ENCODE assay signal across 15 cellular contexts in the genomic region with DNA sequence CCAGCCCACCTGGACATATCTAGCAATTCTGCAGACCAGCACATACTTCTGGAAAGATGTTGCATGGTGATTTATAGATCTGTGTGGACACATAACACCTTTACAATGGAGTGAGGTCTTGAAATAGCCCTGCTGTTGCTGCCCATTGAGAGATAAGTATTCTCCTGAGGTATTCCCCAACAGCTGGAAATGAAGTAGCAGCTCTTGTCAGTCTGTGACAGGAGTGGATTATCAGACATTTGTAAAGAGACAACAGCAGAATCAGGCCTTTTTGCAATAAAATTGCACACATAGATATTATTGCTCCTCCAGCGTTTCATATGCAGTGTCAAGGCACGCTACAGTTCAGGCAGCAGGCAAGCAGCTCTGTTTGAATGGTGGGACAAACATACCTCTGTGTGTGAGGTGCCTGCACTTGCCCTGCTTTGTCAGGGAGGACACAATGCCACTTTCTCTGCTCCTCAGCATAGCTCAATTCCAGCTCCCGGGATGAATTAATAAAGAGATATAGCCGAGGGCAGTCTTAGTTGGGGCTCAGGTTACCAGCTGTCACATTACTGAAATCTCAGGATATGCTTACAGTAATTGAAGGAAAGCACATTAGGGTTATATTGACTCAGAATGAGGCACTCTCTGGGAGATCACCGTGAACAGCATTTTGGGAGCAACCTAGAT. TPM values are rescaled to one million over a fixed set of nuclear protein-coding genes. Genes with fewer than 3 reads are reported as not detected.
DNase-seq lines count a peak whose midpoint lies in the region; ATAC-seq and TF ChIP-seq lines count a peak whose summit lies in the region.
"Had no signal": no experiment of that assay in that cellular context is flagged by ENCODE, and none has a peak within 500 bp of the region (broad histone marks: within the 10 kb centered on the region; RNA-seq: fewer than 3 reads in every experiment).

No MANE protein-coding gene starts in this region.

- peaks cover 5% of the 10 kb centered on the region; the same call in 1 of the 3 replicates for H3K36me3 Mint-ChIP-seq in GM23338 (ENCODE audit: low read depth)
- H3K36me3 Mint-ChIP-seq in glutamatergic neuron (ENCODE audit: unreplicated experiment), result no peaks in the 10 kb centered on the region

- H3K4me1 ChIP-seq in GM23338 (ENCODE audit: insufficient read depth) (peaks cover 35% of the 10 kb centered on the region), RWPE2 (ENCODE audit: insufficient read depth, poor library complexity, severe bottlenecking) (no peaks in the 10 kb centered on the region), heart right ventricle (peaks cover 0 to 9% (median 0%) of the 10 kb centered on the region in 9 donors)

- H3K27ac ChIP-seq in GM23338 (ENCODE audit: low read depth), result peak overlapping the region; percentile 68; the same call in 1 of the 2 replicates
- H3K27ac ChIP-seq in RWPE2 (ENCODE audit: poor library complexity, severe bottlenecking), result no peak overlapping the region
- no peak overlapping the region for H3K27ac ChIP-seq in heart right ventricle
- H3K27ac ChIP-seq: sigmoid colon had no signal

- H3K36me3 ChIP-seq in GM23338 (ENCODE audit: insufficient read depth) (no peaks in the 10 kb centered on the region), RWPE2 (ENCODE audit: low read depth) (no peaks in the 10 kb centered on the region), heart right ventricle (no peaks in the 10 kb centered on the region)
- H3K36me3 ChIP-seq: sigmoid colon had no signal

- DNase-seq in GM23338 (ENCODE audit: low spot score) (no peak), NCI-H146 (lab: John Stamatoyannopoulos, UW) (peak; percentile 70), RWPE2 (ENCODE audit: low spot score) (no peak), glutamatergic neuron (no peak), AG08395 (ENCODE audit: low spot score) (no peak), heart right ventricle (no peak)
- DNase-seq in activated CD4-positive, alpha-beta T cell treated with anti-CD3 and anti-CD28 coated beads, Interleukin-2, amount 50 U/mL, for 1 hour, result no peak
- DNase-seq: activated naive CD4-positive, alpha-beta T cell; DMS79; nucleus accumbens; RPMI8226; sigmoid colon; stimulated activated CD4-positive, alpha-beta T cell treated with anti-CD3 and anti-CD28 coated beads, Interleukin-2, amount 100 ng/mL, for 48 hours; stimulated activated CD8-positive, alpha-beta memory T cell treated with anti-CD3 and anti-CD28 coated beads, Interleukin-4, amount 100 ng/mL, for 48 hours; T-helper 17 cell had no signal

- H3K27ac Mint-ChIP-seq in GM23338 (no peak overlapping the region), glutamatergic neuron (ENCODE audit: unreplicated experiment) (peak overlapping the region; percentile 97)
- H3K27ac Mint-ChIP-seq: T-helper 17 cell had no signal

- H3K27me3 Mint-ChIP-seq in GM23338 (ENCODE audit: insufficient read depth, low read depth, poor library complexity) (no peaks in the 10 kb centered on the region), glutamatergic neuron (ENCODE audit: unreplicated experiment) (peaks cover 12% of the 10 kb centered on the region)
- H3K27me3 Mint-ChIP-seq: T-helper 17 cell had no signal

- intact Hi-C loops in heart right ventricle (cut with DNase I), result no loop called here

- peaks cover 38% of the 10 kb centered on the region for H3K4me1 Mint-ChIP-seq in GM23338
- peaks cover 79% of the 10 kb centered on the region for H3K4me1 Mint-ChIP-seq in glutamatergic neuron (ENCODE audit: low read depth, unreplicated experiment)

- TF ChIP-seq CTCF in GM23338 (conservative IDR thresholded peaks at IDR 0.05; ENCODE audit: low read depth in 2 of 2) (no peak), RWPE2 (IDR thresholded peaks at IDR 0.05; ENCODE audit: poor library complexity, severe bottlenecking) (no peak), glutamatergic neuron (IDR thresholded peaks at IDR 0.05; ENCODE audit: partially characterized antibody, unreplicated experiment) (no peak), heart right ventricle (IDR thresholded peaks at IDR 0.05) (no peak)

- 51 to 54% methylated on average over 5 of the region's 5 CpGs for WGBS in heart right ventricle, 2 donors

- peaks cover 19% of the 10 kb centered on the region; the same call in 1 of the 2 replicates for H4K20me1 ChIP-seq in GM23338 (replicated peaks; ENCODE audit: insufficient read depth)

- H3K4me3 Mint-ChIP-seq in GM23338, result no peak overlapping the region
- peak overlapping the region; percentile 83 for H3K4me3 Mint-ChIP-seq in glutamatergic neuron (ENCODE audit: unreplicated experiment)
- H3K4me3 Mint-ChIP-seq: T-helper 17 cell had no signal

- no peak overlapping the region for H3K4me2 ChIP-seq in GM23338

- H3K4me3 ChIP-seq in GM23338 (no peak overlapping the region), RWPE2 (ENCODE audit: severe bottlenecking) (no peak overlapping the region), heart right ventricle (no peak overlapping the region)
- H3K4me3 ChIP-seq: sigmoid colon had no signal

- no peaks in the 10 kb centered on the region for H3K9me2 ChIP-seq in GM23338 (ENCODE audit: insufficient read depth)

- no peaks in the 10 kb centered on the region for H3F3A ChIP-seq in GM23338 (replicated peaks; ENCODE audit: low read depth)

- H3K9me3 Mint-ChIP-seq in GM23338, result no peaks in the 10 kb centered on the region
- H3K9me3 Mint-ChIP-seq in glutamatergic neuron (ENCODE audit: unreplicated experiment), result peaks cover 25% of the 10 kb centered on the region

- H2AFZ ChIP-seq in GM23338, result no peak overlapping the region

- H3K27me3 ChIP-seq in GM23338 (ENCODE audit: insufficient read depth), result no peaks in the 10 kb centered on the region
- no peaks in the 10 kb centered on the region for H3K27me3 ChIP-seq in RWPE2 (ENCODE audit: insufficient read depth, poor library complexity, severe bottlenecking)
- no peaks in the 10 kb centered on the region for H3K27me3 ChIP-seq in heart right ventricle
- H3K27me3 ChIP-seq: sigmoid colon had no signal

- H3K79me2 ChIP-seq in GM23338 (replicated peaks; ENCODE audit: insufficient read depth), result peaks cover 92% of the 10 kb centered on the region

- ATAC-seq in GM23338, result peak; percentile 59
- ATAC-seq in RWPE2 (ENCODE audit: low read depth), result peak; percentile 36; the same call in 2 of the 3 replicates
- no peak for ATAC-seq in heart right ventricle
- ATAC-seq: T-helper 17 cell had no signal

- H3K9me3 ChIP-seq in RWPE2 (ENCODE audit: severe bottlenecking) (no peaks in the 10 kb centered on the region), heart right ventricle (no peaks in the 10 kb centered on the region)
- H3K9me3 ChIP-seq: sigmoid colon had no signal

TF ChIP-seq in GM23338, 12 proteins besides CTCF, POLR2A, EP300 and RAD21 (continues in another document):
- TF ChIP-seq EZH2phosphoT487 (IDR thresholded peaks at IDR 0.05; ENCODE audit: unreplicated experiment), result no peak
- no peak for TF ChIP-seq STAT1 (IDR thresholded peaks at IDR 0.05; ENCODE audit: unreplicated experiment)
- TF ChIP-seq, protein P1, sequence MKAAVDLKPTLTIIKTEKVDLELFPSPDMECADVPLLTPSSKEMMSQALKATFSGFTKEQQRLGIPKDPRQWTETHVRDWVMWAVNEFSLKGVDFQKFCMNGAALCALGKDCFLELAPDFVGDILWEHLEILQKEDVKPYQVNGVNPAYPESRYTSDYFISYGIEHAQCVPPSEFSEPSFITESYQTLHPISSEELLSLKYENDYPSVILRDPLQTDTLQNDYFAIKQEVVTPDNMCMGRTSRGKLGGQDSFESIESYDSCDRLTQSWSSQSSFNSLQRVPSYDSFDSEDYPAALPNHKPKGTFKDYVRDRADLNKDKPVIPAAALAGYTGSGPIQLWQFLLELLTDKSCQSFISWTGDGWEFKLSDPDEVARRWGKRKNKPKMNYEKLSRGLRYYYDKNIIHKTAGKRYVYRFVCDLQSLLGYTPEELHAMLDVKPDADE (IDR thresholded peaks at IDR 0.05), result no peak
- no peak for TF ChIP-seq NANOG (IDR thresholded peaks at IDR 0.05; ENCODE audit: borderline replicate concordance)
- TF ChIP-seq JUNB (IDR thresholded peaks at IDR 0.05; ENCODE audit: unreplicated experiment), result no peak
- no peak for TF ChIP-seq ZNF331 (CRISPR knock-in tag; IDR thresholded peaks at IDR 0.05; ENCODE audit: low read depth)
- no peak for TF ChIP-seq CREB1 (CRISPR knock-in tag; IDR thresholded peaks at IDR 0.05; ENCODE audit: low read depth)
- TF ChIP-seq, protein P2, sequence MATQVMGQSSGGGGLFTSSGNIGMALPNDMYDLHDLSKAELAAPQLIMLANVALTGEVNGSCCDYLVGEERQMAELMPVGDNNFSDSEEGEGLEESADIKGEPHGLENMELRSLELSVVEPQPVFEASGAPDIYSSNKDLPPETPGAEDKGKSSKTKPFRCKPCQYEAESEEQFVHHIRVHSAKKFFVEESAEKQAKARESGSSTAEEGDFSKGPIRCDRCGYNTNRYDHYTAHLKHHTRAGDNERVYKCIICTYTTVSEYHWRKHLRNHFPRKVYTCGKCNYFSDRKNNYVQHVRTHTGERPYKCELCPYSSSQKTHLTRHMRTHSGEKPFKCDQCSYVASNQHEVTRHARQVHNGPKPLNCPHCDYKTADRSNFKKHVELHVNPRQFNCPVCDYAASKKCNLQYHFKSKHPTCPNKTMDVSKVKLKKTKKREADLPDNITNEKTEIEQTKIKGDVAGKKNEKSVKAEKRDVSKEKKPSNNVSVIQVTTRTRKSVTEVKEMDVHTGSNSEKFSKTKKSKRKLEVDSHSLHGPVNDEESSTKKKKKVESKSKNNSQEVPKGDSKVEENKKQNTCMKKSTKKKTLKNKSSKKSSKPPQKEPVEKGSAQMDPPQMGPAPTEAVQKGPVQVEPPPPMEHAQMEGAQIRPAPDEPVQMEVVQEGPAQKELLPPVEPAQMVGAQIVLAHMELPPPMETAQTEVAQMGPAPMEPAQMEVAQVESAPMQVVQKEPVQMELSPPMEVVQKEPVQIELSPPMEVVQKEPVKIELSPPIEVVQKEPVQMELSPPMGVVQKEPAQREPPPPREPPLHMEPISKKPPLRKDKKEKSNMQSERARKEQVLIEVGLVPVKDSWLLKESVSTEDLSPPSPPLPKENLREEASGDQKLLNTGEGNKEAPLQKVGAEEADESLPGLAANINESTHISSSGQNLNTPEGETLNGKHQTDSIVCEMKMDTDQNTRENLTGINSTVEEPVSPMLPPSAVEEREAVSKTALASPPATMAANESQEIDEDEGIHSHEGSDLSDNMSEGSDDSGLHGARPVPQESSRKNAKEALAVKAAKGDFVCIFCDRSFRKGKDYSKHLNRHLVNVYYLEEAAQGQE (IDR thresholded peaks at IDR 0.05; ENCODE audit: unreplicated experiment), result no peak
- no peak for TF ChIP-seq POLR2AphosphoS5 (IDR thresholded peaks at IDR 0.05; ENCODE audit: low read depth)

RNA-seq across cellular contexts. Expression of a gene that starts 49.4 kb away (rescaled TPM):
- total RNA-seq in GM23338 (2014; rRNA removed; shearing (Covaris generic)), result 76.4 and 83.6 TPM in 2 replicates
- polyA plus RNA-seq in GM23338 (2016; fragmentation: Nextera tagmentation; extraction: Ambion mirVana) (46.3 and 59.3 TPM in 2 replicates), heart right ventricle (1 to 10 TPM; 2.5 to 4.2 TPM)
- total RNA-seq in glutamatergic neuron (ENCODE audit: unreplicated experiment) (561 TPM), heart right ventricle (10 to 100 TPM in 4 of 10 donors, 1 to 10 TPM in 6; 4.7 to 14.7 (median 9.6) TPM)

Comparison
In these comparisons a context has a peak if more than half of its experiments do, and no peak if none do; other contexts are left out.
1. ATAC-seq: peak in GM23338 (single experiment) and RWPE2 (single experiment); none in heart right ventricle (0 of 8).